ENCODE assay signal across 14 cellular contexts in the genomic region with DNA sequence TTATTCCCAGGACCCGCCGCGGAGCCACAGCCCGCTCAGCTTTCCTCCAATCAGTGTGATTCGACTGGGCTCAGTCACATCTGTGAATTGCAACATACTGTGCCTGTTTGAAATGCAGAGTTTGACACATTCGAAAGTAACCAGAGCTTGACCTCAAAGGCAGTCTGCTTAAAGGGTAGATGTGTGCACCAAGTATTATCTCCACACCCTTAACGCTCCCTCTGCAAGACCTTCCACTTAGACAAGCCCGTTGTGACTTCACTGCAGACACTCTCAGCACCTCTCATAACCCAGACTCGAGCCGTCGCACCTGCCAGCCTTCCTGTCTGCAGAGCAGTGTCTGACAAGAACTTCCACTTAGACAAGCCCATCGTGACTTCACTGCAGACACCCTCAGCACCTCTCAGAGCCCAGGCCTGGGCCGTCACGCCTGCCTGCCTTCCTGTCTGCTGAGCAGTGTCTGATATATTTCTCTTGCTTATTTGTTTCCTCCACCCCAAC. TPM values are rescaled to one million over a fixed set of nuclear protein-coding genes. Genes with fewer than 3 reads are reported as not detected.
DNase-seq lines count a peak whose midpoint lies in the region; ATAC-seq and TF ChIP-seq lines count a peak whose summit lies in the region.
"Had no signal": no experiment of that assay in that cellular context is flagged by ENCODE, and none has a peak within 500 bp of the region (broad histone marks: within the 10 kb centered on the region; RNA-seq: fewer than 3 reads in every experiment).

No MANE protein-coding gene starts in this region.

- TF ChIP-seq CTCF in mucosa of descending colon (IDR thresholded peaks at IDR 0.05) = no peak

- H2AFZ ChIP-seq in Karpas-422 (ENCODE audit: low read length) = no peak overlapping the region

- peaks cover 32 to 56% (median 43%) of the 10 kb centered on the region in 4 donors for H3K4me1 Mint-ChIP-seq in CD4-positive, alpha-beta memory T cell
- H3K4me1 Mint-ChIP-seq in activated CD8-positive, alpha-beta memory T cell treated with anti-CD3 and anti-CD28 coated beads, Interleukin-2, amount 10 ng/mL, durations not matched to agents 7 days and 5 days = peaks cover 40% of the 10 kb centered on the region

- H3K4me2 ChIP-seq in Karpas-422 (ENCODE audit: low read depth, low read length, poor library complexity, severe bottlenecking) = no peak overlapping the region

- H3K9me2 ChIP-seq in Karpas-422 (replicated peaks; ENCODE audit: insufficient read depth, low read length) = no peaks in the 10 kb centered on the region

- ATAC-seq in activated CD8-positive, alpha-beta memory T cell treated with anti-CD3 and anti-CD28 coated beads, Interleukin-2, amount 10 ng/mL, durations not matched to agents 7 days and 5 days = peak; percentile 13
- ATAC-seq in mucosa of descending colon (peak; percentile 26), esophagus mucosa (no peak)

- intact Hi-C loops in CD4-positive, alpha-beta memory T cell (cut with micrococcal nuclease) = no loop called here
- intact Hi-C loops in mucosa of descending colon (cut with DNase I, micrococcal nuclease) = no loop called here

- H3K79me2 ChIP-seq in Karpas-422 (ENCODE audit: low read length) = peaks cover 48% of the 10 kb centered on the region

- peaks cover 0 to 4% (median 0%) of the 10 kb centered on the region in 8 donors for H3K9me3 Mint-ChIP-seq in CD4-positive, alpha-beta memory T cell
- no peaks in the 10 kb centered on the region for H3K9me3 Mint-ChIP-seq in activated CD8-positive, alpha-beta memory T cell treated with anti-CD3 and anti-CD28 coated beads, Interleukin-2, amount 10 ng/mL, durations not matched to agents 7 days and 5 days (ENCODE audit: low read depth)

- H4K20me1 ChIP-seq in Karpas-422 (ENCODE audit: insufficient read depth, low read depth, low read length) = peaks cover 13% of the 10 kb centered on the region

- H3K27ac ChIP-seq in CD4-positive, alpha-beta memory T cell (ENCODE audit: low read depth, low read length) = no peak overlapping the region
- no peak overlapping the region for H3K27ac ChIP-seq in Karpas-422 (ENCODE audit: low read length)
- H3K27ac ChIP-seq: sigmoid colon, SJSA1, uterus had no signal

- no peak overlapping the region for H3K4me3 ChIP-seq in CD4-positive, alpha-beta memory T cell (ENCODE audit: low read length in 2 of 2)
- H3K4me3 ChIP-seq in mucosa of descending colon = no peak overlapping the region
- no peak overlapping the region for H3K4me3 ChIP-seq in Karpas-422 (ENCODE audit: low read length)
- H3K4me3 ChIP-seq: sigmoid colon, SJSA1, uterus had no signal

- H3K4me3 Mint-ChIP-seq in CD4-positive, alpha-beta memory T cell = peak overlapping the region in 7 of 8 donors; percentile 0 to 73 (median 29)
- H3K4me3 Mint-ChIP-seq in activated CD8-positive, alpha-beta memory T cell treated with anti-CD3 and anti-CD28 coated beads, Interleukin-2, amount 10 ng/mL, durations not matched to agents 7 days and 5 days = peak overlapping the region; percentile 29

- POLR2A ChIA-PET in CD4-positive, alpha-beta memory T cell (lab: Charles Lee; ENCODE audit: partially characterized antibody) = no interaction called here

- H3K4me1 ChIP-seq in CD4-positive, alpha-beta memory T cell (ENCODE audit: insufficient read depth, low read length) = peaks cover 44% of the 10 kb centered on the region
- peaks cover 12% of the 10 kb centered on the region for H3K4me1 ChIP-seq in mucosa of descending colon (ENCODE audit: low read depth)
- H3K4me1 ChIP-seq in Karpas-422 (ENCODE audit: low read length) = peaks cover 16% of the 10 kb centered on the region

- no peak for DNase-seq in CD4-positive, alpha-beta memory T cell
- DNase-seq in MV-4-11 (lab: John Stamatoyannopoulos, UW) = peak; percentile 48
- peak; percentile 65 for DNase-seq in activated CD8-positive, alpha-beta memory T cell treated with anti-CD3 and anti-CD28 coated beads, Interleukin-2, amount 10 ng/mL, durations not matched to agents 7 days and 5 days
- no peak for DNase-seq in mucosa of descending colon
- no peak for DNase-seq in NCI-H1092 treated with DMSO at 0.1 percent for 48 hours (lab: John Stamatoyannopoulos, UW)
- no peak for DNase-seq in cerebellum (ENCODE audit: low spot score)
- DNase-seq in Karpas-422 = no peak
- DNase-seq: mesendoderm; occipital lobe; sigmoid colon; stimulated activated CD4-positive, alpha-beta T cell treated with anti-CD3 and anti-CD28 coated beads, Interleukin-4, amount 100 ng/mL, for 1 hour; uterus had no signal

- CTCF ChIA-PET in CD4-positive, alpha-beta memory T cell (lab: Charles Lee; ENCODE audit: partially characterized antibody) = interaction anchor here (0.6 to 1.3 kb wide), 2 partner anchors 17 to 166 kb away, joined by 3 to 5 read pairs; no protein-coding TSS in a partner anchor
- CTCF ChIA-PET in activated CD8-positive, alpha-beta memory T cell treated with anti-CD3 and anti-CD28 coated beads, Interleukin-2, amount 10 ng/mL, durations not matched to agents 7 days and 5 days (lab: Charles Lee) = interaction anchor here (1.0 to 1.5 kb wide), 3 partner anchors 11 to 105 kb away, joined by 3 to 6 read pairs (median 3); no protein-coding TSS in a partner anchor

- H3K27me3 Mint-ChIP-seq in CD4-positive, alpha-beta memory T cell = no peaks in the 10 kb centered on the region
- H3K27me3 Mint-ChIP-seq in activated CD8-positive, alpha-beta memory T cell treated with anti-CD3 and anti-CD28 coated beads, Interleukin-2, amount 10 ng/mL, durations not matched to agents 7 days and 5 days = no peaks in the 10 kb centered on the region

- no peaks in the 10 kb centered on the region for H3K9me3 ChIP-seq in CD4-positive, alpha-beta memory T cell (ENCODE audit: control insufficient read depth in 1 of 2, low read length in 2 of 2)
- H3K9me3 ChIP-seq in mucosa of descending colon = no peaks in the 10 kb centered on the region
- no peaks in the 10 kb centered on the region for H3K9me3 ChIP-seq in Karpas-422 (ENCODE audit: low read length)
- H3K9me3 ChIP-seq: sigmoid colon, uterus had no signal

- H3K36me3 ChIP-seq in CD4-positive, alpha-beta memory T cell (ENCODE audit: insufficient read depth, low read length) = peaks cover 23% of the 10 kb centered on the region
- H3K36me3 ChIP-seq in mucosa of descending colon (ENCODE audit: low read depth) (no peaks in the 10 kb centered on the region), Karpas-422 (ENCODE audit: insufficient read depth, low read length) (peaks cover 12% of the 10 kb centered on the region)
- H3K36me3 ChIP-seq: uterus had no signal

- H3K9ac ChIP-seq in Karpas-422 (ENCODE audit: low read length) = no peak overlapping the region

- H3K36me3 Mint-ChIP-seq in CD4-positive, alpha-beta memory T cell = peaks cover 32 to 60% of the 10 kb centered on the region in 2 donors
- H3K36me3 Mint-ChIP-seq in activated CD8-positive, alpha-beta memory T cell treated with anti-CD3 and anti-CD28 coated beads, Interleukin-2, amount 10 ng/mL, durations not matched to agents 7 days and 5 days = peaks cover 40% of the 10 kb centered on the region

- no peaks in the 10 kb centered on the region for H3K27me3 ChIP-seq in CD4-positive, alpha-beta memory T cell (ENCODE audit: insufficient read depth, low read length)
- no peaks in the 10 kb centered on the region for H3K27me3 ChIP-seq in Karpas-422 (ENCODE audit: low read length)
- H3K27me3 ChIP-seq: sigmoid colon, SJSA1, uterus had no signal

- H3K27ac Mint-ChIP-seq in CD4-positive, alpha-beta memory T cell = peak overlapping the region in 5 of 7 donors; percentile 68 to 92 (median 73)
- H3K27ac Mint-ChIP-seq in activated CD8-positive, alpha-beta memory T cell treated with anti-CD3 and anti-CD28 coated beads, Interleukin-2, amount 10 ng/mL, durations not matched to agents 7 days and 5 days = peak overlapping the region; percentile 80

RNA-seq across cellular contexts. Expression of a gene that starts 3.7 kb away (rescaled TPM):
- 10 to 100 TPM; 82.4 to 90.0 TPM for total RNA-seq in CD4-positive, alpha-beta memory T cell
- polyA plus RNA-seq in CD4-positive, alpha-beta memory T cell = 10 to 100 TPM; 16.3 to 18.0 TPM
- 100 to 1,000 TPM in 1 of 2 experiments, 10 to 100 TPM in 1; 86.0 to 114 TPM for total RNA-seq in activated CD8-positive, alpha-beta memory T cell treated with anti-CD3 and anti-CD28 coated beads, Interleukin-2, amount 10 ng/mL, durations not matched to agents 7 days and 5 days
- total RNA-seq in mucosa of descending colon (10 to 100 TPM; 41.6 to 67.7 (median 46.4) TPM), esophagus mucosa (20.4 TPM), cerebellum (36.7 TPM)
- total RNA-seq in Karpas-422 (2014; rRNA removed; shearing (Covaris generic); ENCODE audit: low replicate concordance) = 21.1 and 30.1 TPM in 2 replicates

Comparison
In these comparisons a context has a peak if more than half of its experiments do, and no peak if none do; other contexts are left out.
1. DNase-seq: peak in MV-4-11 (single experiment) and activated CD8-positive, alpha-beta memory T cell treated with anti-CD3 and anti-CD28 coated beads, Interleukin-2, amount 10 ng/mL, durations not matched to agents 7 days and 5 days (single experiment); none in CD4-positive, alpha-beta memory T cell (0 of 5), mucosa of descending colon (0 of 3), NCI-H1092 treated with DMSO at 0.1 percent for 48 hours (single experiment), cerebellum (single experiment) and Karpas-422 (single experiment).